7 cellular contexts compared by ENCODE assay signal in the genomic region with DNA sequence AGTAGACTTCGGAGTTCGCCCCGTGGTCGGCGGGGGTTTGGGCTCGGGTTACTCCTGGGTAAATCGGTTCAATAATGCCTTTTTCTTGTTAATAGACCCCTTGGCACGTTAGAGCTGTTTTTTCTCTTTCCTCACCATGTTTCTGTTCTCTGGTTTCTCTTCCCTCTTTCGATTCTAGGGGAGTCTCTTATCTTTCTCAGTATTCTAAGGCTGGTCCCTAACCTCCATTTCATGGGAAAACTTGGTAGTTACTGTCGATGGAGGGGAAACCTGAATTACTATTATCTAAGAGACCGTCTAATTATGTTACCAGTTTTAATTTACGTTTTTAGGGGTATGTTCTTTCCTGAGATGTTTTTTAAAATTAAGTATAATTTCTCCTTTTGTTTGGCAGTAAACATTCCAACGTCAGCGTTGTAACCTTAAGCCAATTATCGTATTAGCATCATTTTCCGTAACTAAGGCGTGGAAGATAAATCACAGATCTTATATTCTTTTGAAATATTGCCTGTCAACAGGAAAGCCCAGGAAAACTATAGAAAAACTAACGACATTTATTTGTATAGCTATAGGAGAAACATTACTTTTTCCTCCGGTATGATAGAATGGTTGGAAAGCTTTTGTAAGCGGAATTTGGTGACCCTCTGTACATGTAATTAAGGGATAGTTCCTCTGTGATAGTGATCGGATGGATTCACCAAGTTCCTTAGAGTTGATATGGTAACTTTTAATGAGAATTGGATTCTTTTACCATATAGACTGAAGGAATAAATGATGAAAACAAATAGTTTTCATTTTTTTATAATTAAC. TPM values are rescaled to one million over a fixed set of nuclear protein-coding genes. Genes with fewer than 3 reads are reported as not detected.
DNase-seq lines count a peak whose midpoint lies in the region; ATAC-seq, FAIRE-seq and TF ChIP-seq lines count a peak whose summit lies in the region.

No MANE protein-coding gene starts in this region.

- H3K27ac Mint-ChIP-seq in endodermal cell: peak overlapping the region; percentile 99
- H3K27ac Mint-ChIP-seq in natural killer cell treated with Interleukin-12 subunit alpha and Interleukin-12 subunit beta and Interleukin-15 and Interleukin-18, amount 100 ng/mL, for 72 hours: peak overlapping the region; percentile 91 to 97

- BruUV-seq in PC-9 (replicated peaks; lab: Mats Ljungman, UMichigan): no TSS peak

- H3K4me3 ChIP-seq in PC-9 (peak overlapping the region; percentile 93), endodermal cell (ENCODE audit: low read length) (peak overlapping the region; percentile 99)

- H3F3A ChIP-seq in PC-9 (ENCODE audit: insufficient read depth, low read depth): no peaks in the 10 kb centered on the region

- no peaks in the 10 kb centered on the region for H3K9me2 ChIP-seq in PC-9 (ENCODE audit: insufficient read depth)

- H3K27ac ChIP-seq in PC-9 (no peak overlapping the region; the same call in 1 of the 2 replicates), endodermal cell (ENCODE audit: low read depth, low read length) (peak overlapping the region; percentile 80)

- H3K9me3 ChIP-seq in PC-9 (ENCODE audit: insufficient read depth, low read depth) (no peaks in the 10 kb centered on the region), endodermal cell (ENCODE audit: control insufficient read depth, low read length) (peaks cover 14% of the 10 kb centered on the region)

- H3K9me3 Mint-ChIP-seq in endodermal cell: peaks cover under 1% of the 10 kb centered on the region
- H3K9me3 Mint-ChIP-seq in natural killer cell treated with Interleukin-12 subunit alpha and Interleukin-12 subunit beta and Interleukin-15 and Interleukin-18, amount 100 ng/mL, for 72 hours: no peaks in the 10 kb centered on the region

- H3K4me3 Mint-ChIP-seq in endodermal cell: peak overlapping the region; percentile 90
- H3K4me3 Mint-ChIP-seq in natural killer cell treated with Interleukin-12 subunit alpha and Interleukin-12 subunit beta and Interleukin-15 and Interleukin-18, amount 100 ng/mL, for 72 hours: peak overlapping the region; percentile 98

- H3K9ac ChIP-seq in endodermal cell (ENCODE audit: extremely low read depth, low read length, poor library complexity, severe bottlenecking): peak overlapping the region; percentile 97

- POLR2A ChIA-PET in PC-9 (lab: Charles Lee; ENCODE audit: unreplicated experiment): interaction anchor here (0.6 kb wide), 1 partner anchor 804 kb away, joined by 3 read pairs; no protein-coding TSS in a partner anchor

- H3K27me3 Mint-ChIP-seq in endodermal cell (ENCODE audit: insufficient read depth): peaks cover 7% of the 10 kb centered on the region
- H3K27me3 Mint-ChIP-seq in natural killer cell treated with Interleukin-12 subunit alpha and Interleukin-12 subunit beta and Interleukin-15 and Interleukin-18, amount 100 ng/mL, for 72 hours: peaks cover 0 to under 1% of the 10 kb centered on the region in 2 donors

- no peaks in the 10 kb centered on the region for H3K27me3 ChIP-seq in PC-9 (ENCODE audit: insufficient read depth, low read depth)
- no peaks in the 10 kb centered on the region for H3K27me3 ChIP-seq in endodermal cell (ENCODE audit: control insufficient read depth, insufficient read depth, low read length, poor library complexity, severe bottlenecking)

- WGBS in endodermal cell (ENCODE audit: insufficient coverage in 1 of 2, insufficient read length in 1 of 2), 2 experiments: 6% methylated on average over 14 to 19 of the region's 21 CpGs

- ATAC-seq in HG02642 (IDR thresholded peaks at IDR 0.05; ENCODE audit: poor library complexity, unreplicated experiment): peak; percentile 19
- ATAC-seq in natural killer cell treated with Interleukin-12 subunit alpha and Interleukin-12 subunit beta and Interleukin-15 and Interleukin-18, amount 100 ng/mL, for 72 hours: no peak

- peaks cover 14% of the 10 kb centered on the region for H3K4me1 Mint-ChIP-seq in endodermal cell
- H3K4me1 Mint-ChIP-seq in natural killer cell treated with Interleukin-12 subunit alpha and Interleukin-12 subunit beta and Interleukin-15 and Interleukin-18, amount 100 ng/mL, for 72 hours (ENCODE audit: low read depth in 2 of 2): peaks cover 32 to 42% of the 10 kb centered on the region in 2 donors

- FAIRE-seq in GM18507 (lab: Jason Lieb, UNC): peak; percentile 24

- peak overlapping the region; percentile 97 for H2AFZ ChIP-seq in PC-9

- CTCF ChIA-PET in PC-9 (lab: Charles Lee): interaction anchor here (0.6 kb wide), 1 partner anchor 62 kb away, joined by 3 read pairs; no protein-coding TSS in a partner anchor

- peaks cover 15% of the 10 kb centered on the region for H3K36me3 Mint-ChIP-seq in endodermal cell (ENCODE audit: low read depth)
- H3K36me3 Mint-ChIP-seq in natural killer cell treated with Interleukin-12 subunit alpha and Interleukin-12 subunit beta and Interleukin-15 and Interleukin-18, amount 100 ng/mL, for 72 hours: peaks cover 12% of the 10 kb centered on the region

- H4K20me1 ChIP-seq in PC-9 (ENCODE audit: insufficient read depth): no peaks in the 10 kb centered on the region; the same call in 1 of the 2 replicates

- DNase-seq in GM18507 (ENCODE audit: extremely low spot score, insufficient read length, low read depth): no peak
- no peak for DNase-seq in PC-9
- DNase-seq in endodermal cell: no peak
- DNase-seq in natural killer cell treated with Interleukin-12 subunit alpha and Interleukin-12 subunit beta and Interleukin-15 and Interleukin-18, amount 100 ng/mL, for 72 hours (ENCODE audit: low spot score): no peak
- no peak for DNase-seq in OCI-M2 (lab: John Stamatoyannopoulos, UW; ENCODE audit: unreplicated experiment)
- DNase-seq in KG1 (lab: John Stamatoyannopoulos, UW): no peak

- TF ChIP-seq CTCF in PC-9 (conservative IDR thresholded peaks at IDR 0.05): no peak
- no peak for TF ChIP-seq CTCF in endodermal cell (conservative IDR thresholded peaks at IDR 0.05)

- intact Hi-C loops in PC-9 (cut with micrococcal nuclease; ENCODE audit: unreplicated experiment): no loop called here

- H3K79me2 ChIP-seq in PC-9 (ENCODE audit: low read depth): peaks cover 57% of the 10 kb centered on the region

- H3K4me2 ChIP-seq in PC-9: peak overlapping the region; percentile 86

- H3K4me1 ChIP-seq in PC-9 (replicated peaks; ENCODE audit: insufficient read depth) (peaks cover 5% of the 10 kb centered on the region; the same call in 1 of the 2 replicates), endodermal cell (ENCODE audit: control insufficient read depth, insufficient read depth, low read length) (no peaks in the 10 kb centered on the region)

- H3K36me3 ChIP-seq in PC-9 (ENCODE audit: low read depth) (no peaks in the 10 kb centered on the region), endodermal cell (ENCODE audit: control insufficient read depth, insufficient read depth, low read length) (peaks cover 29% of the 10 kb centered on the region)

RNA-seq across cellular contexts. Expression of a gene that starts 0.8 kb away (rescaled TPM):
- total RNA-seq in PC-9 (2021): 16.7 and 19.0 TPM in 2 replicates
- 10 to 100 TPM; 46.2 to 54.3 TPM for total RNA-seq in endodermal cell
- 50.1 TPM for polyA plus RNA-seq in endodermal cell (2013, experiment 1 of 2)
- polyA plus RNA-seq in endodermal cell (2013, experiment 2 of 2): 47.2 TPM
- 10 to 100 TPM; 57.2 to 74.0 TPM for total RNA-seq in natural killer cell treated with Interleukin-12 subunit alpha and Interleukin-12 subunit beta and Interleukin-15 and Interleukin-18, amount 100 ng/mL, for 72 hours

RNA-seq across cellular contexts. Expression of a gene that starts 15.1 kb away (rescaled TPM):
- total RNA-seq in PC-9 (2021) (0.68 and 1.0 TPM in 2 replicates), endodermal cell (10 to 100 TPM in 1 of 2 donors, 1 to 10 TPM in 1; 4.3 to 19.0 TPM)
- polyA plus RNA-seq in endodermal cell (2013, experiment 1 of 2): 471 TPM
- 434 TPM for polyA plus RNA-seq in endodermal cell (2013, experiment 2 of 2)
- total RNA-seq in natural killer cell treated with Interleukin-12 subunit alpha and Interleukin-12 subunit beta and Interleukin-15 and Interleukin-18, amount 100 ng/mL, for 72 hours: 1 to 10 TPM in 1 of 2 donors, under 1 TPM in 1; 0.81 to 1.5 TPM
